In genomic region chr6:159693894-159694545, GRCh38 we compare ENCODE assay signal across 8 cellular contexts. TPM values are rescaled to one million over a fixed set of nuclear protein-coding genes. Genes with fewer than 3 reads are reported as not detected.
A peak's percentile ranks its signal among the peaks of the same experiment; 100 is the strongest.
DNase-seq lines count a peak whose midpoint lies in the region; ATAC-seq and TF ChIP-seq lines count a peak whose summit lies in the region.

No MANE protein-coding gene starts in this region.

- DNase-seq in stimulated activated CD4-positive, alpha-beta T cell treated with anti-CD3 and anti-CD28 coated beads, Interleukin-2, amount 100 ng/mL, for 24 hours = peak; percentile 16 to 38
- no peak for DNase-seq in stimulated activated CD4-positive, alpha-beta T cell treated with anti-CD3 and anti-CD28 coated beads, Interleukin-2, amount 100 ng/mL, for 48 hours
- DNase-seq in MG63 (no peak), epithelial cell of esophagus (ENCODE audit: low read depth) (peak; percentile 82), ureter (ENCODE audit: low spot score) (peak; percentile 67)
- peak; percentile 28 to 38 for DNase-seq in activated CD4-positive, alpha-beta T cell treated with anti-CD3 and anti-CD28 coated beads for 4 hours

- H3K27ac ChIP-seq in mucosa of rectum (ENCODE audit: low read depth in 2 of 2, low read length in 2 of 2) = peak overlapping the region; percentile 96 to 97

- H3K4me3 ChIP-seq in MG63 (peak overlapping the region; percentile 71), epithelial cell of esophagus (ENCODE audit: low read length) (peak overlapping the region; percentile 63), mucosa of rectum (ENCODE audit: low read length in 2 of 2) (peak overlapping the region; percentile 79 to 85)

- H3K36me3 ChIP-seq in MG63 (peaks cover 22% of the 10 kb centered on the region), mucosa of rectum (ENCODE audit: control insufficient read depth in 2 of 2, insufficient read depth in 2 of 2, low read length in 2 of 2) (peaks cover 3 to 4% of the 10 kb centered on the region in 2 donors)

- no peaks in the 10 kb centered on the region for H3K9me3 ChIP-seq in MG63
- no peaks in the 10 kb centered on the region for H3K9me3 ChIP-seq in mucosa of rectum (ENCODE audit: control insufficient read depth in 2 of 2, low read length in 2 of 2)

- no peaks in the 10 kb centered on the region for H3K27me3 ChIP-seq in MG63
- H3K27me3 ChIP-seq in mucosa of rectum (ENCODE audit: control insufficient read depth in 2 of 2, insufficient read depth in 2 of 2, low read length in 2 of 2) = no peaks in the 10 kb centered on the region

- peaks cover 24 to 26% of the 10 kb centered on the region in 2 donors for H3K4me1 ChIP-seq in mucosa of rectum (ENCODE audit: control insufficient read depth in 2 of 2, insufficient read depth in 2 of 2, low read length in 2 of 2)

- no peak for ATAC-seq in GM21447 (IDR thresholded peaks at IDR 0.05; ENCODE audit: unreplicated experiment)

- no peak for TF ChIP-seq CTCF in epithelial cell of esophagus (IDR thresholded peaks at IDR 0.05; ENCODE audit: insufficient read depth, low read depth, low read length, missing control alignments)

- H3K9ac ChIP-seq in mucosa of rectum (ENCODE audit: low read depth in 1 of 2, low read length in 2 of 2) = peak overlapping the region; percentile 63 to 97

RNA-seq across cellular contexts. Expression of gene SOD2, which starts 1.0 kb away (rescaled TPM):
- total RNA-seq in MG63 (2014; rRNA removed; shearing (Covaris generic); ENCODE audit: low replicate concordance) = 33.0 and 51.1 TPM in 2 replicates
- total RNA-seq in ureter = 238 TPM

RNA-seq across cellular contexts. Expression of gene WTAP, which starts 33.3 kb away (rescaled TPM):
- total RNA-seq in MG63 (2014; rRNA removed; shearing (Covaris generic); ENCODE audit: low replicate concordance) = 65.3 and 94.1 TPM in 2 replicates
- total RNA-seq in ureter = 111 TPM

Comparison
In these comparisons a context has a peak if more than half of its experiments do, and no peak if none do; other contexts are left out.
1. DNase-seq: peak in stimulated activated CD4-positive, alpha-beta T cell treated with anti-CD3 and anti-CD28 coated beads, Interleukin-2, amount 100 ng/mL, for 24 hours (2 of 2), activated CD4-positive, alpha-beta T cell treated with anti-CD3 and anti-CD28 coated beads for 4 hours (2 of 2), epithelial cell of esophagus (single experiment) and ureter (single experiment); none in stimulated activated CD4-positive, alpha-beta T cell treated with anti-CD3 and anti-CD28 coated beads, Interleukin-2, amount 100 ng/mL, for 48 hours (0 of 2) and MG63 (single experiment).
2. Peak in every context shown above with its lines, with median percentiles within 50 percentile points of each other: H3K4me3 ChIP-seq.